Comparison of ENCODE assay signal across 31 cellular contexts in genomic region chr17:15220785-15221184, GRCh38. TPM values are rescaled to one million over a fixed set of nuclear protein-coding genes. Genes with fewer than 3 reads are reported as not detected.
DNase-seq lines count a peak whose midpoint lies in the region; ATAC-seq and TF ChIP-seq lines count a peak whose summit lies in the region.
"Had no signal": no experiment of that assay in that cellular context is flagged by ENCODE, and none has a peak within 500 bp of the region (broad histone marks: within the 10 kb centered on the region; RNA-seq: fewer than 3 reads in every experiment).

No MANE protein-coding gene starts in this region.

- H3K36me3 ChIP-seq in ACC112 (ENCODE audit: insufficient read depth, low read length), result no peaks in the 10 kb centered on the region
- H3K36me3 ChIP-seq: ascending aorta, transverse colon had no signal

- DNase-seq in GM04503 (ENCODE audit: low read depth), result peak; percentile 28
- peak; percentile 23 for DNase-seq in astrocyte of the hippocampus (ENCODE audit: low read depth, low spot score)
- DNase-seq in fibroblast of villous mesenchyme (ENCODE audit: low read depth), result peak; percentile 14
- DNase-seq in NK-92 treated with Interleukin-12 subunit alpha and Interleukin-12 subunit beta, amount 100 ng/mL, for 24 hours (lab: John Stamatoyannopoulos, UW), result no peak
- no peak for DNase-seq in natural killer cell treated with Interleukin-12 subunit alpha and Interleukin-12 subunit beta and Interleukin-15 and Interleukin-18, amount 100 ng/mL, for 72 hours (ENCODE audit: low spot score)
- DNase-seq in HFFc6, result no peak
- DNase-seq: activated CD4-positive, alpha-beta T cell treated with anti-CD3 and anti-CD28 coated beads for 4 hours; activated CD8-positive, alpha-beta memory T cell treated with anti-CD3 and anti-CD28 coated beads for 24 hours; activated effector memory CD4-positive, alpha-beta T cell treated with anti-CD3 and anti-CD28 coated beads, Interleukin-2, amount 50 U/mL, for 16 hours; activated naive CD8-positive, alpha-beta T cell treated with anti-CD3 and anti-CD28 coated beads for 36 hours; activated T-cell treated with anti-CD3 and anti-CD28 coated beads, Interleukin-2, amount 50 U/mL, for 1 hour; central memory CD4-positive, alpha-beta T cell; DMS79; GF-D8; H7; left ventricle myocardium superior; naive thymus-derived CD8-positive, alpha-beta T cell; NCI-H1092 treated with DMSO at 0.1 percent for 48 hours; NCI-H187 treated with DMSO at 0.1 percent for 48 hours; NCI-H748 treated with DMSO at 0.1 percent for 48 hours; occipital lobe; RPMI8226; stimulated activated CD4-positive, alpha-beta T cell treated with anti-CD3 and anti-CD28 coated beads, Interleukin-2, amount 100 ng/mL, for 24 hours; transverse colon had no signal

- no peak overlapping the region for H3K4me3 Mint-ChIP-seq in natural killer cell treated with Interleukin-12 subunit alpha and Interleukin-12 subunit beta and Interleukin-15 and Interleukin-18, amount 100 ng/mL, for 72 hours
- H3K4me3 Mint-ChIP-seq in HFFc6, result no peak overlapping the region
- H3K4me3 Mint-ChIP-seq: activated naive CD8-positive, alpha-beta T cell treated with anti-CD3 and anti-CD28 coated beads for 36 hours; CD14-positive monocyte; mesothelial cell of epicardium; naive thymus-derived CD8-positive, alpha-beta T cell; T-helper 1 cell treated with Interleukin-12 subunit alpha and Interleukin-12 subunit beta and Interleukin-4 antibody, amounts not matched to agents 30 μg/mL and 1 μg/mL, for 36 hours had no signal

- H3K27me3 ChIP-seq in ACC112 (ENCODE audit: insufficient read depth, low read length), result no peaks in the 10 kb centered on the region
- H3K27me3 ChIP-seq: ascending aorta, transverse colon had no signal

- H2AFZ ChIP-seq in ACC112 (ENCODE audit: low read length, unreplicated experiment), result no peak overlapping the region

- H3K4me3 ChIP-seq in ACC112 (ENCODE audit: low read depth, low read length) (no peak overlapping the region), fibroblast of villous mesenchyme (ENCODE audit: low read depth, low read length) (no peak overlapping the region)
- H3K4me3 ChIP-seq: ascending aorta, transverse colon had no signal

- H3K4me1 ChIP-seq in ACC112 (ENCODE audit: control insufficient read depth, insufficient read depth, low read length, unreplicated experiment), result no peaks in the 10 kb centered on the region
- H3K4me1 ChIP-seq: ascending aorta, transverse colon had no signal

- H3K27ac Mint-ChIP-seq in natural killer cell treated with Interleukin-12 subunit alpha and Interleukin-12 subunit beta and Interleukin-15 and Interleukin-18, amount 100 ng/mL, for 72 hours, result no peak overlapping the region
- no peak overlapping the region for H3K27ac Mint-ChIP-seq in HFFc6
- H3K27ac Mint-ChIP-seq: activated naive CD8-positive, alpha-beta T cell treated with anti-CD3 and anti-CD28 coated beads for 36 hours; CD14-positive monocyte; mesothelial cell of epicardium; naive thymus-derived CD8-positive, alpha-beta T cell; T-helper 1 cell treated with Interleukin-12 subunit alpha and Interleukin-12 subunit beta and Interleukin-4 antibody, amounts not matched to agents 30 μg/mL and 1 μg/mL, for 36 hours had no signal

- H3K9me3 Mint-ChIP-seq in natural killer cell treated with Interleukin-12 subunit alpha and Interleukin-12 subunit beta and Interleukin-15 and Interleukin-18, amount 100 ng/mL, for 72 hours, result no peaks in the 10 kb centered on the region
- H3K9me3 Mint-ChIP-seq in HFFc6, result no peaks in the 10 kb centered on the region
- H3K9me3 Mint-ChIP-seq: mesothelial cell of epicardium; T-helper 1 cell treated with Interleukin-12 subunit alpha and Interleukin-12 subunit beta and Interleukin-4 antibody, amounts not matched to agents 30 μg/mL and 1 μg/mL, for 36 hours had no signal

- peaks cover 0 to 4% of the 10 kb centered on the region in 2 donors for H3K27me3 Mint-ChIP-seq in natural killer cell treated with Interleukin-12 subunit alpha and Interleukin-12 subunit beta and Interleukin-15 and Interleukin-18, amount 100 ng/mL, for 72 hours
- H3K27me3 Mint-ChIP-seq in HFFc6 (ENCODE audit: insufficient read depth), result no peaks in the 10 kb centered on the region; the same call in 1 of the 2 replicates

- H3K4me1 Mint-ChIP-seq in natural killer cell treated with Interleukin-12 subunit alpha and Interleukin-12 subunit beta and Interleukin-15 and Interleukin-18, amount 100 ng/mL, for 72 hours (ENCODE audit: low read depth in 2 of 2), result no peaks in the 10 kb centered on the region
- peaks cover 4% of the 10 kb centered on the region; the same call in 1 of the 2 replicates for H3K4me1 Mint-ChIP-seq in HFFc6 (ENCODE audit: low read depth)
- H3K4me1 Mint-ChIP-seq: activated naive CD8-positive, alpha-beta T cell treated with anti-CD3 and anti-CD28 coated beads for 36 hours; CD14-positive monocyte; naive thymus-derived CD8-positive, alpha-beta T cell had no signal

- no peaks in the 10 kb centered on the region for H3K79me2 ChIP-seq in ACC112 (ENCODE audit: control insufficient read depth, insufficient read depth, low read length, unreplicated experiment)

- peak overlapping the region; percentile 24; the same call in 1 of the 2 replicates for H3K27ac ChIP-seq in ACC112 (ENCODE audit: low read depth, low read length)
- H3K27ac ChIP-seq: ascending aorta, transverse colon had no signal

- H3K36me3 Mint-ChIP-seq in natural killer cell treated with Interleukin-12 subunit alpha and Interleukin-12 subunit beta and Interleukin-15 and Interleukin-18, amount 100 ng/mL, for 72 hours, result no peaks in the 10 kb centered on the region
- H3K36me3 Mint-ChIP-seq in HFFc6 (ENCODE audit: low read depth), result no peaks in the 10 kb centered on the region
- H3K36me3 Mint-ChIP-seq: activated naive CD8-positive, alpha-beta T cell treated with anti-CD3 and anti-CD28 coated beads for 36 hours; CD14-positive monocyte; mesothelial cell of epicardium; naive thymus-derived CD8-positive, alpha-beta T cell had no signal

- TF ChIP-seq CTCF in fibroblast of villous mesenchyme (IDR thresholded peaks at IDR 0.05; ENCODE audit: insufficient read depth, low read depth, low read length), result no peak
- no peak for TF ChIP-seq CTCF in HFFc6 (IDR thresholded peaks at IDR 0.05)

- no peak for ATAC-seq in natural killer cell treated with Interleukin-12 subunit alpha and Interleukin-12 subunit beta and Interleukin-15 and Interleukin-18, amount 100 ng/mL, for 72 hours
- ATAC-seq in GM18517 (IDR thresholded peaks at IDR 0.05; ENCODE audit: unreplicated experiment), result no peak
- ATAC-seq: left ventricle myocardium superior; naive thymus-derived CD8-positive, alpha-beta T cell had no signal

RNA-seq across cellular contexts. Expression of gene PMP22, which starts 44.3 kb away (rescaled TPM):
- 23.2 and 38.0 TPM in 2 replicates for total RNA-seq in fibroblast of villous mesenchyme
- total RNA-seq in natural killer cell treated with Interleukin-12 subunit alpha and Interleukin-12 subunit beta and Interleukin-15 and Interleukin-18, amount 100 ng/mL, for 72 hours, result under 1 TPM in 1 of 2 donors, not detected in 1; 0.36 TPM
- 10 to 100 TPM; 28.0 to 42.9 (median 34.0) TPM for total RNA-seq in HFFc6 (2021; fragmentation: NEBNext Ultra II Directional; extraction: Animal tissue kit (Norgen Biotek cat#: 25700))
- total RNA-seq: A673 had no signal

Comparison
In these comparisons a context has a peak if more than half of its experiments do, and no peak if none do; other contexts are left out.
1. DNase-seq: peak in GM04503 (single experiment), astrocyte of the hippocampus (single experiment) and fibroblast of villous mesenchyme (single experiment); none in NK-92 treated with Interleukin-12 subunit alpha and Interleukin-12 subunit beta, amount 100 ng/mL, for 24 hours (single experiment), natural killer cell treated with Interleukin-12 subunit alpha and Interleukin-12 subunit beta and Interleukin-15 and Interleukin-18, amount 100 ng/mL, for 72 hours (single experiment) and HFFc6 (single experiment).
2. RNA of gene PMP22, which starts 44.3 kb away (total RNA-seq): 23.2 to 38.0 TPM in fibroblast of villous mesenchyme and 28.0 to 42.9 TPM in HFFc6; 0.36 TPM in natural killer cell treated with Interleukin-12 subunit alpha and Interleukin-12 subunit beta and Interleukin-15 and Interleukin-18, amount 100 ng/mL, for 72 hours; every median in the first group is over 10 times any median in the second.